Comparison of ENCODE assay signal across 27 cellular contexts in the genomic region with DNA sequence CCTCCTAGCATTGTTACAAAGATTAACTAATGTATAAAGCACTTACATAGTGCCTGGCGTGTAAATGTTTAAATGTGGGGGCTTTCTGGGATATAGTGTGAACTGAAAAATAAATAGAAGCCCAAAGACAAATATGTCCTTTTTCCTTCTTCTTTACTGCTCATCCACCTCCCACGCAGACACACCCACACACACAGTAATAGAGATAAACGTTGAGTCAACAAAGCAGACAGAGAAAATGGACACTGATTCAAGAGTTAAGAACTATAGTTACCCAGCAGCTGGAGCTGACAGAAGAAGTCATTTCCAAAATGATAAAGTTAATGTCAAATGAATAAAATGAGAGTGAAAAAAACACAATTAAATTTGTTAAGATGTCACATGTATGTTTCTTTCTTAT.
DNase-seq lines count a peak whose midpoint lies in the region; ATAC-seq and TF ChIP-seq lines count a peak whose summit lies in the region.
"Had no signal": no experiment of that assay in that cellular context is flagged by ENCODE, and none has a peak within 500 bp of the region (broad histone marks: within the 10 kb centered on the region; RNA-seq: fewer than 3 reads in every experiment).

No MANE protein-coding gene starts in this region.

- H3K27me3 Mint-ChIP-seq in natural killer cell treated with Interleukin-12 subunit alpha and Interleukin-12 subunit beta and Interleukin-15 and Interleukin-18, amount 100 ng/mL, for 72 hours, result peaks cover 0 to 20% of the 10 kb centered on the region in 2 donors
- H3K27me3 Mint-ChIP-seq: IgD-negative memory B cell, type B pancreatic cell had no signal

- H3K9me3 Mint-ChIP-seq in natural killer cell treated with Interleukin-12 subunit alpha and Interleukin-12 subunit beta and Interleukin-15 and Interleukin-18, amount 100 ng/mL, for 72 hours, result no peaks in the 10 kb centered on the region
- H3K9me3 Mint-ChIP-seq: activated T-cell treated with anti-CD3 and anti-CD28 coated beads, Interleukin-2, amount 50 U/mL, for 72 hours; CD4-positive, alpha-beta T cell; endodermal cell; IgD-negative memory B cell; neural crest cell; type B pancreatic cell; WTC11 had no signal

- no peak for TF ChIP-seq CTCF in fibroblast of pulmonary artery (IDR thresholded peaks at IDR 0.05; ENCODE audit: low read length, missing control alignments)

- H3K4me3 ChIP-seq in fibroblast of pulmonary artery (replicated peaks; ENCODE audit: low read depth, low read length), result no peak overlapping the region
- H3K4me3 ChIP-seq: adrenal gland, coronary artery, esophagus squamous epithelium, lower lobe of right lung, right lobe of liver, SK-N-MC had no signal

- no peak overlapping the region for H3K27ac Mint-ChIP-seq in natural killer cell treated with Interleukin-12 subunit alpha and Interleukin-12 subunit beta and Interleukin-15 and Interleukin-18, amount 100 ng/mL, for 72 hours
- H3K27ac Mint-ChIP-seq: activated T-cell treated with anti-CD3 and anti-CD28 coated beads, Interleukin-2, amount 50 U/mL, for 72 hours; CD4-positive, alpha-beta T cell; endodermal cell; IgD-negative memory B cell; T-helper 17 cell; type B pancreatic cell; WTC11 had no signal

- no peaks in the 10 kb centered on the region for H3K4me1 Mint-ChIP-seq in natural killer cell treated with Interleukin-12 subunit alpha and Interleukin-12 subunit beta and Interleukin-15 and Interleukin-18, amount 100 ng/mL, for 72 hours (ENCODE audit: low read depth in 2 of 2)
- H3K4me1 Mint-ChIP-seq: neural crest cell, T-helper 17 cell had no signal

- H3K36me3 Mint-ChIP-seq in natural killer cell treated with Interleukin-12 subunit alpha and Interleukin-12 subunit beta and Interleukin-15 and Interleukin-18, amount 100 ng/mL, for 72 hours, result no peaks in the 10 kb centered on the region
- H3K36me3 Mint-ChIP-seq: IgD-negative memory B cell, type B pancreatic cell, WTC11 had no signal

- ATAC-seq in SK-N-SH treated with all-trans-retinoic acid at 6 μM for 48 hours, result no peak
- ATAC-seq in natural killer cell treated with Interleukin-12 subunit alpha and Interleukin-12 subunit beta and Interleukin-15 and Interleukin-18, amount 100 ng/mL, for 72 hours, result no peak
- ATAC-seq: activated T-cell treated with anti-CD3 and anti-CD28 coated beads, Interleukin-2, amount 50 U/mL, for 72 hours; lower lobe of right lung; T-helper 17 cell; WTC11 had no signal

- no peak overlapping the region for H3K4me3 Mint-ChIP-seq in natural killer cell treated with Interleukin-12 subunit alpha and Interleukin-12 subunit beta and Interleukin-15 and Interleukin-18, amount 100 ng/mL, for 72 hours
- H3K4me3 Mint-ChIP-seq: activated T-cell treated with anti-CD3 and anti-CD28 coated beads, Interleukin-2, amount 50 U/mL, for 72 hours; CD4-positive, alpha-beta T cell; endodermal cell; IgD-negative memory B cell; neural crest cell; T-helper 17 cell; type B pancreatic cell; WTC11 had no signal

- DNase-seq in DMS53 (lab: John Stamatoyannopoulos, UW) (peak; percentile 1), DMS53 treated with DMSO at 0.1 percent for 48 hours (lab: John Stamatoyannopoulos, UW; ENCODE audit: unreplicated experiment) (no peak), fibroblast of pulmonary artery (ENCODE audit: low read depth) (peak; percentile 8), dermis blood vessel endothelial cell (no peak)
- peak; percentile 4 for DNase-seq in stimulated activated CD4-positive, alpha-beta T cell treated with anti-CD3 and anti-CD28 coated beads, Interleukin-4, amount 100 ng/mL, for 1 hour
- no peak for DNase-seq in stimulated activated CD4-positive, alpha-beta T cell treated with anti-CD3 and anti-CD28 coated beads, Interleukin-12 subunit alpha, Interleukin-12 subunit beta, amount 100 ng/mL, for 4 hours
- no peak for DNase-seq in natural killer cell treated with Interleukin-12 subunit alpha and Interleukin-12 subunit beta and Interleukin-15 and Interleukin-18, amount 100 ng/mL, for 72 hours (ENCODE audit: low spot score)
- DNase-seq: 8988T; activated naive CD4-positive, alpha-beta T cell treated with Interleukin-2 at 50 U/mL for 16 hours; activated T-cell treated with anti-CD3 and anti-CD28 coated beads, Interleukin-2, amount 50 U/mL, for 72 hours; adrenal gland; CD4-positive, alpha-beta T cell; endodermal cell; esophagus squamous epithelium; GDM1; lower lobe of right lung; NCI-H510A; posterior cingulate gyrus; right lobe of liver; T-helper 17 cell had no signal

TF ChIP-seq in SK-N-SH treated with all-trans-retinoic acid at 6 μM for 48 hours, 23 proteins besides CTCF, POLR2A, EP300 and RAD21:
- TF ChIP-seq SNAI2 (CRISPR knock-in tag; IDR thresholded peaks at IDR 0.05) (no peak), ESRRG (CRISPR knock-in tag; IDR thresholded peaks at IDR 0.05) (no peak), ZNF565 (CRISPR knock-in tag; conservative IDR thresholded peaks at IDR 0.05; ENCODE audit: low read depth) (no peak), PPARA (CRISPR knock-in tag; IDR thresholded peaks at IDR 0.05; ENCODE audit: borderline replicate concordance) (no peak), ZFP30 (CRISPR knock-in tag; IDR thresholded peaks at IDR 0.05) (no peak)
- TF ChIP-seq, protein P1, sequence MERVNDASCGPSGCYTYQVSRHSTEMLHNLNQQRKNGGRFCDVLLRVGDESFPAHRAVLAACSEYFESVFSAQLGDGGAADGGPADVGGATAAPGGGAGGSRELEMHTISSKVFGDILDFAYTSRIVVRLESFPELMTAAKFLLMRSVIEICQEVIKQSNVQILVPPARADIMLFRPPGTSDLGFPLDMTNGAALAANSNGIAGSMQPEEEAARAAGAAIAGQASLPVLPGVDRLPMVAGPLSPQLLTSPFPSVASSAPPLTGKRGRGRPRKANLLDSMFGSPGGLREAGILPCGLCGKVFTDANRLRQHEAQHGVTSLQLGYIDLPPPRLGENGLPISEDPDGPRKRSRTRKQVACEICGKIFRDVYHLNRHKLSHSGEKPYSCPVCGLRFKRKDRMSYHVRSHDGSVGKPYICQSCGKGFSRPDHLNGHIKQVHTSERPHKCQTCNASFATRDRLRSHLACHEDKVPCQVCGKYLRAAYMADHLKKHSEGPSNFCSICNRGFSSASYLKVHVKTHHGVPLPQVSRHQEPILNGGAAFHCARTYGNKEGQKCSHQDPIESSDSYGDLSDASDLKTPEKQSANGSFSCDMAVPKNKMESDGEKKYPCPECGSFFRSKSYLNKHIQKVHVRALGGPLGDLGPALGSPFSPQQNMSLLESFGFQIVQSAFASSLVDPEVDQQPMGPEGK (CRISPR knock-in tag; IDR thresholded peaks at IDR 0.05; ENCODE audit: borderline replicate concordance), result no peak
- TF ChIP-seq, protein P2, sequence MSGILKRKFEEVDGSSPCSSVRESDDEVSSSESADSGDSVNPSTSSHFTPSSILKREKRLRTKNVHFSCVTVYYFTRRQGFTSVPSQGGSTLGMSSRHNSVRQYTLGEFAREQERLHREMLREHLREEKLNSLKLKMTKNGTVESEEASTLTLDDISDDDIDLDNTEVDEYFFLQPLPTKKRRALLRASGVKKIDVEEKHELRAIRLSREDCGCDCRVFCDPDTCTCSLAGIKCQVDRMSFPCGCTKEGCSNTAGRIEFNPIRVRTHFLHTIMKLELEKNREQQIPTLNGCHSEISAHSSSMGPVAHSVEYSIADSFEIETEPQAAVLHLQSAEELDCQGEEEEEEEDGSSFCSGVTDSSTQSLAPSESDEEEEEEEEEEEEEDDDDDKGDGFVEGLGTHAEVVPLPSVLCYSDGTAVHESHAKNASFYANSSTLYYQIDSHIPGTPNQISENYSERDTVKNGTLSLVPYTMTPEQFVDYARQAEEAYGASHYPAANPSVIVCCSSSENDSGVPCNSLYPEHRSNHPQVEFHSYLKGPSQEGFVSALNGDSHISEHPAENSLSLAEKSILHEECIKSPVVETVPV (CRISPR knock-in tag; IDR thresholded peaks at IDR 0.05), result no peak
- TF ChIP-seq, protein P3, sequence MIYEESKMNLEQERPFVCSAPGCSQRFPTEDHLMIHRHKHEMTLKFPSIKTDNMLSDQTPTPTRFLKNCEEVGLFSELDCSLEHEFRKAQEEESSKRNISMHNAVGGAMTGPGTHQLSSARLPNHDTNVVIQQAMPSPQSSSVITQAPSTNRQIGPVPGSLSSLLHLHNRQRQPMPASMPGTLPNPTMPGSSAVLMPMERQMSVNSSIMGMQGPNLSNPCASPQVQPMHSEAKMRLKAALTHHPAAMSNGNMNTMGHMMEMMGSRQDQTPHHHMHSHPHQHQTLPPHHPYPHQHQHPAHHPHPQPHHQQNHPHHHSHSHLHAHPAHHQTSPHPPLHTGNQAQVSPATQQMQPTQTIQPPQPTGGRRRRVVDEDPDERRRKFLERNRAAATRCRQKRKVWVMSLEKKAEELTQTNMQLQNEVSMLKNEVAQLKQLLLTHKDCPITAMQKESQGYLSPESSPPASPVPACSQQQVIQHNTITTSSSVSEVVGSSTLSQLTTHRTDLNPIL (CRISPR knock-in tag; IDR thresholded peaks at IDR 0.05; ENCODE audit: low read depth), result no peak
TF ChIP-seq in SK-N-SH treated with all-trans-retinoic acid at 6 μM for 48 hours: peak in this region for 0.

Comparison
In these comparisons a context has a peak if more than half of its experiments do, and no peak if none do; other contexts are left out.
1. DNase-seq: peak in DMS53 (single experiment), stimulated activated CD4-positive, alpha-beta T cell treated with anti-CD3 and anti-CD28 coated beads, Interleukin-4, amount 100 ng/mL, for 1 hour (single experiment) and fibroblast of pulmonary artery (single experiment); none in DMS53 treated with DMSO at 0.1 percent for 48 hours (single experiment), stimulated activated CD4-positive, alpha-beta T cell treated with anti-CD3 and anti-CD28 coated beads, Interleukin-12 subunit alpha, Interleukin-12 subunit beta, amount 100 ng/mL, for 4 hours (single experiment), dermis blood vessel endothelial cell (single experiment) and natural killer cell treated with Interleukin-12 subunit alpha and Interleukin-12 subunit beta and Interleukin-15 and Interleukin-18, amount 100 ng/mL, for 72 hours (single experiment).